In genomic region chr13:46961719-46962118, GRCh38 we compare ENCODE assay signal across 8 cellular contexts.
DNase-seq lines count a peak whose midpoint lies in the region; ATAC-seq lines count a peak whose summit lies in the region.
"Had no signal": no experiment of that assay in that cellular context is flagged by ENCODE, and none has a peak within 500 bp of the region (broad histone marks: within the 10 kb centered on the region; RNA-seq: fewer than 3 reads in every experiment).

No MANE protein-coding gene starts in this region.

- H3K4me3 Mint-ChIP-seq in activated CD4-positive, alpha-beta T cell treated with anti-CD3 and anti-CD28 coated beads, Interleukin-2, amount 10 ng/mL, durations not matched to agents 24 days and 14 days, result no peak overlapping the region
- H3K4me3 Mint-ChIP-seq: stimulated activated naive CD8-positive, alpha-beta T cell treated with anti-CD3 and anti-CD28 coated beads, Interleukin-15, Interleukin-2, amounts not matched to agents 100 ng/mL and 50 ng/mL, for 24 hours had no signal

- peaks cover 3% of the 10 kb centered on the region for H3K27me3 Mint-ChIP-seq in activated CD4-positive, alpha-beta T cell treated with anti-CD3 and anti-CD28 coated beads, Interleukin-2, amount 10 ng/mL, durations not matched to agents 24 days and 14 days

- peak; percentile 64 for DNase-seq in NOMO-1 treated with dmso at 0.1 percent for 144 hours (lab: John Stamatoyannopoulos, UW; ENCODE audit: unreplicated experiment)
- DNase-seq in iris pigment epithelial cell (ENCODE audit: low read depth), result peak; percentile 70
- no peak for DNase-seq in activated CD4-positive, alpha-beta T cell treated with anti-CD3 and anti-CD28 coated beads, Interleukin-2, amount 10 ng/mL, durations not matched to agents 24 days and 14 days
- DNase-seq in NCI-H446 (lab: John Stamatoyannopoulos, UW), result no peak
- DNase-seq in NCI-H2107 treated with DMSO at 0.1 percent for 48 hours (lab: John Stamatoyannopoulos, UW; ENCODE audit: unreplicated experiment), result no peak

- H3K4me1 Mint-ChIP-seq in activated CD4-positive, alpha-beta T cell treated with anti-CD3 and anti-CD28 coated beads, Interleukin-2, amount 10 ng/mL, durations not matched to agents 24 days and 14 days, result no peaks in the 10 kb centered on the region

- no peak overlapping the region for H3K27ac Mint-ChIP-seq in activated CD4-positive, alpha-beta T cell treated with anti-CD3 and anti-CD28 coated beads, Interleukin-2, amount 10 ng/mL, durations not matched to agents 24 days and 14 days
- H3K27ac Mint-ChIP-seq: stimulated activated naive CD8-positive, alpha-beta T cell treated with anti-CD3 and anti-CD28 coated beads, Interleukin-15, Interleukin-2, amounts not matched to agents 100 ng/mL and 50 ng/mL, for 24 hours had no signal

- H3K9me3 Mint-ChIP-seq in activated CD4-positive, alpha-beta T cell treated with anti-CD3 and anti-CD28 coated beads, Interleukin-2, amount 10 ng/mL, durations not matched to agents 24 days and 14 days, result no peaks in the 10 kb centered on the region
- H3K9me3 Mint-ChIP-seq: stimulated activated naive CD8-positive, alpha-beta T cell treated with anti-CD3 and anti-CD28 coated beads, Interleukin-15, Interleukin-2, amounts not matched to agents 100 ng/mL and 50 ng/mL, for 24 hours had no signal

- intact Hi-C loops in activated CD4-positive, alpha-beta T cell treated with anti-CD3 and anti-CD28 coated beads, Interleukin-2, amount 10 ng/mL, durations not matched to agents 24 days and 14 days (cut with micrococcal nuclease), result no loop called here

- H3K36me3 Mint-ChIP-seq in activated CD4-positive, alpha-beta T cell treated with anti-CD3 and anti-CD28 coated beads, Interleukin-2, amount 10 ng/mL, durations not matched to agents 24 days and 14 days (ENCODE audit: low read depth), result no peaks in the 10 kb centered on the region

- ATAC-seq in GM18873 (IDR thresholded peaks at IDR 0.05; ENCODE audit: low FRiP score, unreplicated experiment) (peak; percentile 99), HG02763 (IDR thresholded peaks at IDR 0.05; ENCODE audit: unreplicated experiment) (peak; percentile 94)

Comparison
In these comparisons a context has a peak if more than half of its experiments do, and no peak if none do; other contexts are left out.
1. DNase-seq: peak in NOMO-1 treated with dmso at 0.1 percent for 144 hours (single experiment) and iris pigment epithelial cell (single experiment); none in activated CD4-positive, alpha-beta T cell treated with anti-CD3 and anti-CD28 coated beads, Interleukin-2, amount 10 ng/mL, durations not matched to agents 24 days and 14 days (single experiment), NCI-H446 (0 of 2) and NCI-H2107 treated with DMSO at 0.1 percent for 48 hours (single experiment).